In the genomic region with DNA sequence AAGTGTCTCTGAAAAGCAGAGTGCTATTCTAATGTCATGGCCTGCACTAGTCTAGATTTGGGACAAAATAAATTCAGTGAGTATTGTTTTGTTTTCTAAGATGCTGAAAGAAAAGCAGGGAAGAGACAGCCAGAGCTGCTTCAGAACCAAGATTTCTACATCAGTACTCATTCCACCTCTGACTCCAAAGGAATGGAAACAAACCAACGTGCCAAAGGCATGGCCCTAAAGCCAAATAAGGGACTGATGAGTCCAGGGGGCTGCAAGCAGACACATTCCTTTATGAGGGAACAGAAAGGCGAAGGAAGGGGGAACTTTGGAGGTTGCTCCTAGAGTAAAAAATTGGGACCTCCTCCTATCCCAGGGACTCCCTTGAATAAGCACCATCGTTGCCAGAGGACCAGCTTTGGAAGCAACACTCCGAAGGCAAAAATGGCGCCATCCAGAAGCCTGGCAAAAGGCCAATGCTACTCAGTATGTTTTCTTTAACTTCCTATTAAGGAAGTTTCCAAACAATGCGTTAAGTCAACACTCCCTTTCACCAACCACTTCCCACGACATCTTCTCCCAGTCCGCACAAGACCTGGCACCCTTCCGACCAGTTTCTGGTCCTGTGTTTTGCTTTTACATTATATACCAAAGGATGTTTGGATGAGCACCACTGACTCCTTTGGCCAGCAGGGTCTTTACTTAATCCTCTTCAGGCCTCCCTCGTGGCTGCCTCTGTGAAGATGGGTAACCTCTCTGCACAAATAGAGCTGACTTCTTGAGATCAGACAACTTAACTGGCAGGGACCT, we compare ENCODE assay signal across 1 cellular context.
TF ChIP-seq lines count a peak whose summit lies in the region.

No MANE protein-coding gene starts in this region.

TF ChIP-seq in SK-N-SH treated with all-trans-retinoic acid at 6 μM for 48 hours, 23 proteins besides CTCF, POLR2A, EP300 and RAD21 (continued from another document):
- TF ChIP-seq, protein P1, sequence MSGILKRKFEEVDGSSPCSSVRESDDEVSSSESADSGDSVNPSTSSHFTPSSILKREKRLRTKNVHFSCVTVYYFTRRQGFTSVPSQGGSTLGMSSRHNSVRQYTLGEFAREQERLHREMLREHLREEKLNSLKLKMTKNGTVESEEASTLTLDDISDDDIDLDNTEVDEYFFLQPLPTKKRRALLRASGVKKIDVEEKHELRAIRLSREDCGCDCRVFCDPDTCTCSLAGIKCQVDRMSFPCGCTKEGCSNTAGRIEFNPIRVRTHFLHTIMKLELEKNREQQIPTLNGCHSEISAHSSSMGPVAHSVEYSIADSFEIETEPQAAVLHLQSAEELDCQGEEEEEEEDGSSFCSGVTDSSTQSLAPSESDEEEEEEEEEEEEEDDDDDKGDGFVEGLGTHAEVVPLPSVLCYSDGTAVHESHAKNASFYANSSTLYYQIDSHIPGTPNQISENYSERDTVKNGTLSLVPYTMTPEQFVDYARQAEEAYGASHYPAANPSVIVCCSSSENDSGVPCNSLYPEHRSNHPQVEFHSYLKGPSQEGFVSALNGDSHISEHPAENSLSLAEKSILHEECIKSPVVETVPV (CRISPR knock-in tag; IDR thresholded peaks at IDR 0.05), result no peak
